ENCODE assay signal across 29 cellular contexts in genomic region chr13:112053167-112053743, GRCh38. TPM values are rescaled to one million over a fixed set of nuclear protein-coding genes. Genes with fewer than 3 reads are reported as not detected.
DNase-seq lines count a peak whose midpoint lies in the region; ATAC-seq, FAIRE-seq and TF ChIP-seq lines count a peak whose summit lies in the region.
"Had no signal": no experiment of that assay in that cellular context is flagged by ENCODE, and none has a peak within 500 bp of the region (broad histone marks: within the 10 kb centered on the region; RNA-seq: fewer than 3 reads in every experiment).

No MANE protein-coding gene starts in this region.

- H2BK120ac ChIP-seq in H1 (replicated peaks; ENCODE audit: low read depth, low read length) = no peak overlapping the region

- TF ChIP-seq EP300 in H1 (IDR thresholded peaks at IDR 0.05; ENCODE audit: borderline replicate concordance in 1 of 2, low read depth in 2 of 2, low read length in 2 of 2) = no peak

- H2BK12ac ChIP-seq in H1 (ENCODE audit: low read depth, low read length) = no peak overlapping the region

- H3K56ac ChIP-seq in H1 (replicated peaks; ENCODE audit: insufficient read length, low read depth, low read length) = no peak overlapping the region

- no peak overlapping the region for H3K27ac Mint-ChIP-seq in neural crest cell (ENCODE audit: unreplicated experiment)
- H3K27ac Mint-ChIP-seq: stimulated activated naive CD8-positive, alpha-beta T cell treated with anti-CD3 and anti-CD28 coated beads, Interleukin-15, amount 100 ng/mL, for 72 hours had no signal

- H3K4me3 Mint-ChIP-seq in neural crest cell = peak overlapping the region; percentile 56
- H3K4me3 Mint-ChIP-seq: stimulated activated naive CD8-positive, alpha-beta T cell treated with anti-CD3 and anti-CD28 coated beads, Interleukin-15, amount 100 ng/mL, for 72 hours had no signal

- H3K27me3 ChIP-seq in H7 (ENCODE audit: control insufficient read depth, insufficient read depth, low read length) (peaks cover 79% of the 10 kb centered on the region), H1 (replicated peaks in 1 of 4; ENCODE audit: control insufficient read depth in 3 of 4, extremely low read depth in 1 of 4, insufficient read depth in 3 of 4, low read length in 3 of 4) (peaks cover 60 to 80% (median 76%) of the 10 kb centered on the region in 4 experiments)

- H3K27me3 Mint-ChIP-seq in neural crest cell (ENCODE audit: low read depth) = peaks cover 80% of the 10 kb centered on the region

- H2AFZ ChIP-seq in H1 (ENCODE audit: low read length) = no peak overlapping the region

- CTCF ChIA-PET in H1 (lab: Charles Lee; ENCODE audit: partially characterized antibody) = interaction anchor here (0.7 to 2.1 kb wide), 7 partner anchors 8 to 579 kb away, joined by 3 to 10 read pairs (median 4); no protein-coding TSS in a partner anchor

- H2BK15ac ChIP-seq in H1 (ENCODE audit: low read length) = peak overlapping the region; percentile 83; the same call in 1 of the 2 replicates

- H4K5ac ChIP-seq in H1 (ENCODE audit: insufficient read length, low read depth, low read length) = no peak overlapping the region

- POLR2A ChIA-PET in H1 (lab: Charles Lee; ENCODE audit: partially characterized antibody) = no interaction called here

- peaks cover 32% of the 10 kb centered on the region for H3K4me1 Mint-ChIP-seq in neural crest cell

- no peaks in the 10 kb centered on the region for H3K9me3 Mint-ChIP-seq in neural crest cell
- H3K9me3 Mint-ChIP-seq: stimulated activated naive CD8-positive, alpha-beta T cell treated with anti-CD3 and anti-CD28 coated beads, Interleukin-15, amount 100 ng/mL, for 72 hours had no signal

- WGBS in H1 (ENCODE audit: extremely low coverage in 1 of 2, insufficient coverage in 1 of 2, insufficient read length in 1 of 2, insufficient replicate concordance in 2 of 2, low coverage in 1 of 2, low lambda C conversion rate in 2 of 2, missing lambda C conversion rate in 1 of 2), 2 experiments = 3% methylated on average over 25 of the region's 31 CpGs; no CpG with 5 or more reads in 1 of the 2 experiments

- H3K36me3 ChIP-seq in H7 (replicated peaks; ENCODE audit: control insufficient read depth, insufficient read depth, low read length) (no peaks in the 10 kb centered on the region), H1 (ENCODE audit: control insufficient read depth in 2 of 4, insufficient read depth in 4 of 4, low read length in 3 of 4) (peaks cover 0 to 6% (median 0%) of the 10 kb centered on the region in 4 experiments; a peak in 1 of 8 replicates)
- H3K36me3 ChIP-seq: colonic mucosa, heart left ventricle, prostate gland, transverse colon had no signal

- no peak for TF ChIP-seq POLR2A in H1 (IDR thresholded peaks at IDR 0.05; ENCODE audit: control extremely low read depth in 1 of 2, low read depth in 2 of 2, low read length in 2 of 2)

- peak overlapping the region; percentile 39 for H3K4ac ChIP-seq in H1 (replicated peaks; ENCODE audit: insufficient read length, low read depth, low read length)

- peak overlapping the region; percentile 75 to 81 for H3K4me2 ChIP-seq in H1 (ENCODE audit: insufficient read depth in 1 of 2, low read depth in 2 of 2, low read length in 2 of 2)

- peaks cover 4% of the 10 kb centered on the region for H3K36me3 Mint-ChIP-seq in neural crest cell (ENCODE audit: low read depth)

- no peak for TF ChIP-seq RAD21 in H1 (IDR thresholded peaks at IDR 0.05 in 1 of 2, conservative IDR thresholded peaks at IDR 0.05 in 1 of 2; ENCODE audit: low read depth in 2 of 2, low read length in 2 of 2)

- no peak overlapping the region for H3K27ac ChIP-seq in H1 (ENCODE audit: low read depth, low read length)
- H3K27ac ChIP-seq: 22Rv1, body of pancreas, colonic mucosa, heart left ventricle, prostate gland, skin epidermis, transverse colon had no signal

- TF ChIP-seq CTCF in H1 (IDR thresholded peaks at IDR 0.05; ENCODE audit: control extremely low read depth in 1 of 3, insufficient read depth in 1 of 3, low read depth in 1 of 3, low read length in 3 of 3) = no peak
- TF ChIP-seq CTCF in neural crest cell (conservative IDR thresholded peaks at IDR 0.05) = no peak

- ATAC-seq in HG03442 (IDR thresholded peaks at IDR 0.05; ENCODE audit: unreplicated experiment) (no peak), GM21529 (IDR thresholded peaks at IDR 0.05; ENCODE audit: unreplicated experiment) (no peak)
- ATAC-seq: body of pancreas; heart left ventricle; PC-3; stimulated activated naive CD8-positive, alpha-beta T cell treated with anti-CD3 and anti-CD28 coated beads, Interleukin-15, amount 100 ng/mL, for 72 hours had no signal

- DNase-seq in NCI-H345 (lab: John Stamatoyannopoulos, UW) = peak; percentile 20
- no peak for DNase-seq in NCI-H345 treated with DMSO at 0.1 percent for 48 hours (lab: John Stamatoyannopoulos, UW; ENCODE audit: unreplicated experiment)
- peak; percentile 92 for DNase-seq in H7
- no peak for DNase-seq in H1 (ENCODE audit: low read depth in 1 of 2, low spot score in 2 of 2)
- no peak for DNase-seq in neural crest cell (ENCODE audit: low read depth, low spot score)
- no peak for DNase-seq in NCI-H2196 treated with DMSO at 0.1 percent for 48 hours (lab: John Stamatoyannopoulos, UW; ENCODE audit: unreplicated experiment)
- DNase-seq: activated CD4-positive, alpha-beta T cell treated with anti-CD3 and anti-CD28 coated beads for 48 hours; activated naive CD4-positive, alpha-beta T cell; activated T-cell treated with anti-CD3 and anti-CD28 coated beads for 4 hours; body of pancreas; colonic mucosa; DMS79 treated with DMSO at 0.1 percent for 48 hours; heart left ventricle; KG1; naive B cell; NCI-H1694 treated with DMSO at 0.1 percent for 48 hours; PC-3; SHP77; stimulated activated naive CD8-positive, alpha-beta T cell treated with anti-CD3 and anti-CD28 coated beads, Interleukin-15, amount 100 ng/mL, for 72 hours; SW 1271; transverse colon had no signal

- peaks cover 0 to 22% (median 15%) of the 10 kb centered on the region in 4 experiments; a peak in 6 of 7 replicates for H3K4me1 ChIP-seq in H1 (replicated peaks in 1 of 4; ENCODE audit: control insufficient read depth in 3 of 4, insufficient read depth in 4 of 4, low read length in 3 of 4)
- H3K4me1 ChIP-seq: colonic mucosa, prostate gland had no signal

- H2BK20ac ChIP-seq in H1 (ENCODE audit: low read length) = no peak overlapping the region

- no peak for FAIRE-seq in H1 (lab: Jason Lieb, UNC)
- FAIRE-seq: endothelial cell of umbilical vein, H54, keratinocyte had no signal

- no peak overlapping the region for H3K14ac ChIP-seq in H1 (ENCODE audit: insufficient read length)

- no peak overlapping the region for H4K91ac ChIP-seq in H1 (replicated peaks; ENCODE audit: insufficient read length, low read length)

- H3K9me3 ChIP-seq in H1 (ENCODE audit: insufficient read depth in 2 of 2, low read depth in 1 of 2, low read length in 1 of 2) = no peaks in the 10 kb centered on the region; a peak in 1 of 4 replicates
- H3K9me3 ChIP-seq: body of pancreas, colonic mucosa, heart left ventricle, prostate gland, transverse colon had no signal

- peaks cover 5% of the 10 kb centered on the region; the same call in 1 of the 2 replicates for H3K23me2 ChIP-seq in H1 (ENCODE audit: low read depth, low read length)

- H2AK5ac ChIP-seq in H1 (ENCODE audit: low read depth, low read length) = no peak overlapping the region

- no peak overlapping the region; a peak in 1 of 7 replicates for H3K9ac ChIP-seq in H1 (replicated peaks in 1 of 4; ENCODE audit: extremely low read depth in 1 of 4, low read depth in 3 of 4, low read length in 3 of 4)

- no peak overlapping the region for H3K18ac ChIP-seq in H1 (ENCODE audit: extremely low read depth, low read length)

- peaks cover 4 to 12% of the 10 kb centered on the region in 2 experiments for H4K20me1 ChIP-seq in H1 (replicated peaks in 1 of 2; ENCODE audit: control insufficient read depth in 1 of 2, insufficient read depth in 2 of 2, low read length in 2 of 2)

- H3K4me3 ChIP-seq in H7 (ENCODE audit: insufficient read depth, low read depth, low read length) = peak overlapping the region; percentile 31
- H3K4me3 ChIP-seq in H1 (ENCODE audit: extremely low read depth in 1 of 4, insufficient read depth in 2 of 4, low read depth in 3 of 4, low read length in 4 of 4) = peak overlapping the region; percentile 22 to 60 (median 34); a peak in 6 of 8 replicates
- H3K4me3 ChIP-seq: body of pancreas, colonic mucosa, prostate gland, skin epidermis, transverse colon had no signal

- H4K8ac ChIP-seq in H1 (ENCODE audit: extremely low read depth, insufficient read depth, low read length) = no peak overlapping the region; the same call in 1 of the 2 replicates

- no peaks in the 10 kb centered on the region for H3K79me2 ChIP-seq in H1 (ENCODE audit: control insufficient read depth in 1 of 2, insufficient read depth in 2 of 2, low read length in 2 of 2)

- no peaks in the 10 kb centered on the region for H3K79me1 ChIP-seq in H1 (ENCODE audit: low read depth, low read length)

- 0 out of 2 replicates have a peak overlapping the region, but pooled peaks have one; percentile 7 for H2BK5ac ChIP-seq in H1 (ENCODE audit: low read depth, low read length)

- no peak overlapping the region for H3K23ac ChIP-seq in H1 (ENCODE audit: insufficient read length)

TF ChIP-seq in H1, 55 proteins besides CTCF, POLR2A, EP300 and RAD21:
- TF ChIP-seq SRF (IDR thresholded peaks at IDR 0.05; ENCODE audit: low read depth, low read length) = no peak
- TF ChIP-seq RNF2 (IDR thresholded peaks at IDR 0.05; ENCODE audit: borderline replicate concordance, low read depth, low read length, missing control alignments, poor library complexity, severe bottlenecking) = peak; percentile 40

RNA-seq across cellular contexts. Expression of gene SOX1, which starts 13.7 kb away (rescaled TPM):
- 0.15 TPM in 1 of 2 replicates, not detected in the other for total RNA-seq in H7 (2014; rRNA removed; shearing (Covaris generic))
- 0.09 and 0.11 TPM in 2 replicates for total RNA-seq in H1 (2021; fragmentation: NEBNext Ultra II Directional; extraction: Animal tissue kit (Norgen Biotek cat#: 25700))
- polyA plus RNA-seq in H1 (2011; rRNA removed) = 0.03 and 0.05 TPM in 2 replicates
- polyA plus RNA-seq in H1 (2011; cell fraction: cytosol; rRNA removed) = 0.04 TPM
- polyA plus RNA-seq in H1 (2011; cell fraction: nucleus; rRNA removed) = 0.11 TPM
- polyA plus RNA-seq in H1 (2012, experiment 1 of 2) = 0.09 to 0.11 TPM (median 0.09 TPM) in 3 of 4 replicates, not detected in the other
- 0.20 TPM for polyA plus RNA-seq in H1 (2012, experiment 2 of 2)
- polyA plus RNA-seq in H1 (2013, experiment 1 of 2) = 0.08 TPM
- polyA plus RNA-seq in H1 (2013, experiment 2 of 2) = 0.06 TPM
- 0.07 TPM in 1 of 2 replicates, not detected in the other for polyA minus RNA-seq in H1 (2011; rRNA and poly(A)+ RNA removed)
- not detected for polyA minus RNA-seq in H1 (2011; cell fraction: cytosol; rRNA and poly(A)+ RNA removed)
- 0.20 TPM for polyA minus RNA-seq in H1 (2011; cell fraction: nucleus; rRNA and poly(A)+ RNA removed)
- 41.2 and 41.4 TPM in 2 replicates for total RNA-seq in neural crest cell
- total RNA-seq: body of pancreas, colonic mucosa, endothelial cell of umbilical vein, heart left ventricle, PC-3, transverse colon had no signal
- polyA plus RNA-seq: endothelial cell of umbilical vein, heart left ventricle, keratinocyte had no signal

Comparison
In these comparisons a context has a peak if more than half of its experiments do, and no peak if none do; other contexts are left out.
1. DNase-seq: peak in NCI-H345 (single experiment) and H7 (single experiment); none in NCI-H345 treated with DMSO at 0.1 percent for 48 hours (single experiment), H1 (0 of 2), neural crest cell (single experiment) and NCI-H2196 treated with DMSO at 0.1 percent for 48 hours (single experiment).
2. RNA of gene SOX1, which starts 13.7 kb away (total RNA-seq): 41.2 to 41.4 TPM in neural crest cell; 0.09 to 0.11 TPM in H1 and 0.15 TPM in H7; every median in the first group is over 10 times any median in the second.